1 cellular context compared by ENCODE assay signal in genomic region chr19:3457531-3458228, GRCh38.
TF ChIP-seq lines count a peak whose summit lies in the region.

No MANE protein-coding gene starts in this region.

TF ChIP-seq in HEK293, 187 proteins besides CTCF, POLR2A, EP300 and RAD21 (continued from another document):
- no peak for TF ChIP-seq PRDM2 (tag by site-specific recombination; IDR thresholded peaks at IDR 0.05; ENCODE audit: borderline replicate concordance)
- no peak for TF ChIP-seq ZNF843 (tag by site-specific recombination; IDR thresholded peaks at IDR 0.05)
- TF ChIP-seq ZNF518A (tag by site-specific recombination; conservative IDR thresholded peaks at IDR 0.05; ENCODE audit: low read depth), result no peak
- TF ChIP-seq BCL6B (tag by site-specific recombination; IDR thresholded peaks at IDR 0.05), result no peak
- peak; percentile 19; the same call in 1 of the 2 replicates for TF ChIP-seq KLF8 (tag by site-specific recombination; IDR thresholded peaks at IDR 0.05)
- TF ChIP-seq ZNF707 (tag by site-specific recombination; IDR thresholded peaks at IDR 0.05), result no peak
- no peak for TF ChIP-seq ATF2 (tag by site-specific recombination; IDR thresholded peaks at IDR 0.05; ENCODE audit: low read depth)
- no peak for TF ChIP-seq ZIC2 (tag by site-specific recombination; IDR thresholded peaks at IDR 0.05)
- peak; percentile 36; the same call in 1 of the 2 replicates for TF ChIP-seq ZNF76 (tag by site-specific recombination; IDR thresholded peaks at IDR 0.05; ENCODE audit: borderline replicate concordance, low read depth)
- TF ChIP-seq ZNF692 (tag by site-specific recombination; IDR thresholded peaks at IDR 0.05), result no peak
- no peak for TF ChIP-seq INSM2 (tag by site-specific recombination; IDR thresholded peaks at IDR 0.05)
- peak; percentile 25; the same call in 1 of the 2 replicates for TF ChIP-seq ZXDB (tag by site-specific recombination; IDR thresholded peaks at IDR 0.05)
- TF ChIP-seq GLIS2 (tag by site-specific recombination; IDR thresholded peaks at IDR 0.05), result no peak
- TF ChIP-seq IKZF3 (tag by site-specific recombination; IDR thresholded peaks at IDR 0.05), result peak; percentile 52
- TF ChIP-seq KLF16 (tag by site-specific recombination; IDR thresholded peaks at IDR 0.05), result no peak
- TF ChIP-seq ZNF112 (tag by site-specific recombination; IDR thresholded peaks at IDR 0.05), result no peak
- no peak for TF ChIP-seq ZNF544 (tag by site-specific recombination; IDR thresholded peaks at IDR 0.05)
- no peak for TF ChIP-seq ZNF350 (tag by site-specific recombination; IDR thresholded peaks at IDR 0.05)
- no peak for TF ChIP-seq ZNF629 (tag by site-specific recombination; IDR thresholded peaks at IDR 0.05)
- peak; percentile 34; the same call in 1 of the 2 replicates for TF ChIP-seq ZBTB17 (tag by site-specific recombination; IDR thresholded peaks at IDR 0.05)
- TF ChIP-seq ZNF449 (tag by site-specific recombination; IDR thresholded peaks at IDR 0.05), result no peak
- TF ChIP-seq ZNF768 (tag by site-specific recombination; IDR thresholded peaks at IDR 0.05), result no peak
- no peak for TF ChIP-seq ZNF391 (tag by site-specific recombination; IDR thresholded peaks at IDR 0.05; ENCODE audit: borderline replicate concordance, low read depth)
- TF ChIP-seq GLIS1 (tag by site-specific recombination; IDR thresholded peaks at IDR 0.05), result peak; percentile 65
- 0 out of 2 replicates have a peak, but pooled peaks have one; percentile 43 for TF ChIP-seq ZNF600 (tag by site-specific recombination; IDR thresholded peaks at IDR 0.05)
TF ChIP-seq in HEK293: peak in this region for 13.
